Comparison of ENCODE assay signal across 8 cellular contexts in genomic region chr21:41068411-41069304, GRCh38.
A peak's percentile ranks its signal among the peaks of the same experiment; 100 is the strongest.
DNase-seq lines count a peak whose midpoint lies in the region; ATAC-seq and TF ChIP-seq lines count a peak whose summit lies in the region.

No MANE protein-coding gene starts in this region.

- peaks cover 18% of the 10 kb centered on the region for H3K27me3 Mint-ChIP-seq in activated CD4-positive, alpha-beta T cell treated with anti-CD3 and anti-CD28 coated beads, Interleukin-2, amount 10 ng/mL, durations not matched to agents 24 days and 14 days
- H3K27me3 Mint-ChIP-seq in dendritic cell treated with granulocyte-macrophage colony-stimulating factor and Interleukin-4, amounts not matched to agents 40 ng/mL and 50 ng/mL, for 4 days = peaks cover 21% of the 10 kb centered on the region

- ATAC-seq in HG03095 (IDR thresholded peaks at IDR 0.05; ENCODE audit: unreplicated experiment) (peak; percentile 70), HG03342 (IDR thresholded peaks at IDR 0.05; ENCODE audit: unreplicated experiment) (no peak)

- DNase-seq in EL (peak; percentile 60), NCI-H446 (lab: John Stamatoyannopoulos, UW) (peak; percentile 32 to 82)
- DNase-seq in activated CD4-positive, alpha-beta T cell treated with anti-CD3 and anti-CD28 coated beads, Interleukin-2, amount 10 ng/mL, durations not matched to agents 24 days and 14 days = peak; percentile 89
- peak; percentile 29 to 72 (median 41) for DNase-seq in stimulated activated CD4-positive, alpha-beta T cell treated with anti-CD3 and anti-CD28 coated beads, TNF-alpha, amount 100 ng/mL, for 24 hours (ENCODE audit: low read depth in 3 of 3)

- intact Hi-C loops in activated CD4-positive, alpha-beta T cell treated with anti-CD3 and anti-CD28 coated beads, Interleukin-2, amount 10 ng/mL, durations not matched to agents 24 days and 14 days (cut with micrococcal nuclease) = loop anchor here (2.0 kb wide), 1 partner anchor 924 kb away; no protein-coding TSS in a partner anchor
- intact Hi-C loops in dendritic cell treated with granulocyte-macrophage colony-stimulating factor and Interleukin-4, amounts not matched to agents 40 ng/mL and 50 ng/mL, for 4 days (cut with micrococcal nuclease) = loop anchor here (1.0 to 2.0 kb wide), 2 partner anchors 600 to 924 kb away; no protein-coding TSS in a partner anchor

- H3K9me3 Mint-ChIP-seq in activated CD4-positive, alpha-beta T cell treated with anti-CD3 and anti-CD28 coated beads, Interleukin-2, amount 10 ng/mL, durations not matched to agents 24 days and 14 days = no peaks in the 10 kb centered on the region
- H3K9me3 Mint-ChIP-seq in dendritic cell treated with granulocyte-macrophage colony-stimulating factor and Interleukin-4, amounts not matched to agents 40 ng/mL and 50 ng/mL, for 4 days = no peaks in the 10 kb centered on the region

- peaks cover 0 to 3% (median 0%) of the 10 kb centered on the region in 4 donors for H3K4me1 ChIP-seq in liver (ENCODE audit: control insufficient read depth in 4 of 4, insufficient read depth in 4 of 4, low read length in 3 of 4)

- no peaks in the 10 kb centered on the region for H3K36me3 ChIP-seq in liver (ENCODE audit: control insufficient read depth in 4 of 4, insufficient read depth in 3 of 4, low read depth in 1 of 4, low read length in 3 of 4)

- H3K4me3 Mint-ChIP-seq in activated CD4-positive, alpha-beta T cell treated with anti-CD3 and anti-CD28 coated beads, Interleukin-2, amount 10 ng/mL, durations not matched to agents 24 days and 14 days = peak overlapping the region; percentile 47
- peak overlapping the region; percentile 44 for H3K4me3 Mint-ChIP-seq in dendritic cell treated with granulocyte-macrophage colony-stimulating factor and Interleukin-4, amounts not matched to agents 40 ng/mL and 50 ng/mL, for 4 days

- no peaks in the 10 kb centered on the region for H3K36me3 Mint-ChIP-seq in activated CD4-positive, alpha-beta T cell treated with anti-CD3 and anti-CD28 coated beads, Interleukin-2, amount 10 ng/mL, durations not matched to agents 24 days and 14 days (ENCODE audit: low read depth)
- no peaks in the 10 kb centered on the region for H3K36me3 Mint-ChIP-seq in dendritic cell treated with granulocyte-macrophage colony-stimulating factor and Interleukin-4, amounts not matched to agents 40 ng/mL and 50 ng/mL, for 4 days (ENCODE audit: low read depth)

- TF ChIP-seq RAD21 in liver (IDR thresholded peaks at IDR 0.05) = peak; percentile 79 to 92

- H3K4me3 ChIP-seq in liver (ENCODE audit: low read depth in 1 of 3, low read length in 3 of 3) = peak overlapping the region in 1 of 3 donors; percentile 21

- no peak overlapping the region for H3K27ac Mint-ChIP-seq in activated CD4-positive, alpha-beta T cell treated with anti-CD3 and anti-CD28 coated beads, Interleukin-2, amount 10 ng/mL, durations not matched to agents 24 days and 14 days
- no peak overlapping the region for H3K27ac Mint-ChIP-seq in dendritic cell treated with granulocyte-macrophage colony-stimulating factor and Interleukin-4, amounts not matched to agents 40 ng/mL and 50 ng/mL, for 4 days

- H3K9ac ChIP-seq in liver (ENCODE audit: low read depth in 1 of 2, low read length in 2 of 2) = no peak overlapping the region

- no peaks in the 10 kb centered on the region for H3K9me3 ChIP-seq in liver (ENCODE audit: control insufficient read depth in 4 of 4, low read length in 3 of 4)

- no peak overlapping the region for H3K27ac ChIP-seq in liver (ENCODE audit: low read depth in 1 of 2, low read length in 2 of 2)

- 13% methylated on average over 37 of the region's 37 CpGs for WGBS in liver

- H3K27me3 ChIP-seq in liver (ENCODE audit: control insufficient read depth in 4 of 4, insufficient read depth in 4 of 4, low read length in 3 of 4) = peaks cover 0 to 4% (median 3%) of the 10 kb centered on the region in 4 donors

- peaks cover 6% of the 10 kb centered on the region for H3K4me1 Mint-ChIP-seq in activated CD4-positive, alpha-beta T cell treated with anti-CD3 and anti-CD28 coated beads, Interleukin-2, amount 10 ng/mL, durations not matched to agents 24 days and 14 days
- H3K4me1 Mint-ChIP-seq in dendritic cell treated with granulocyte-macrophage colony-stimulating factor and Interleukin-4, amounts not matched to agents 40 ng/mL and 50 ng/mL, for 4 days (ENCODE audit: low read depth) = peaks cover 10% of the 10 kb centered on the region

- TF ChIP-seq CTCF in liver (IDR thresholded peaks at IDR 0.05; ENCODE audit: low read depth, low read length, missing input control) = peak; percentile 76

TF ChIP-seq in liver, 16 proteins besides CTCF, POLR2A, EP300 and RAD21:
- TF ChIP-seq FOXA2 (IDR thresholded peaks at IDR 0.05) (no peak), MAX (IDR thresholded peaks at IDR 0.05) (no peak), FOXA1 (IDR thresholded peaks at IDR 0.05) (no peak), ATF3 (IDR thresholded peaks at IDR 0.05) (no peak), EGR1 (IDR thresholded peaks at IDR 0.05; ENCODE audit: low read depth in 2 of 2) (no peak), RXRA (IDR thresholded peaks at IDR 0.05) (no peak), SP1 (IDR thresholded peaks at IDR 0.05) (no peak), JUND (IDR thresholded peaks at IDR 0.05) (no peak), TAF1 (conservative IDR thresholded peaks at IDR 0.05) (no peak), NR2F2 (IDR thresholded peaks at IDR 0.05) (no peak), YY1 (IDR thresholded peaks at IDR 0.05) (no peak)
- TF ChIP-seq, protein P1, sequence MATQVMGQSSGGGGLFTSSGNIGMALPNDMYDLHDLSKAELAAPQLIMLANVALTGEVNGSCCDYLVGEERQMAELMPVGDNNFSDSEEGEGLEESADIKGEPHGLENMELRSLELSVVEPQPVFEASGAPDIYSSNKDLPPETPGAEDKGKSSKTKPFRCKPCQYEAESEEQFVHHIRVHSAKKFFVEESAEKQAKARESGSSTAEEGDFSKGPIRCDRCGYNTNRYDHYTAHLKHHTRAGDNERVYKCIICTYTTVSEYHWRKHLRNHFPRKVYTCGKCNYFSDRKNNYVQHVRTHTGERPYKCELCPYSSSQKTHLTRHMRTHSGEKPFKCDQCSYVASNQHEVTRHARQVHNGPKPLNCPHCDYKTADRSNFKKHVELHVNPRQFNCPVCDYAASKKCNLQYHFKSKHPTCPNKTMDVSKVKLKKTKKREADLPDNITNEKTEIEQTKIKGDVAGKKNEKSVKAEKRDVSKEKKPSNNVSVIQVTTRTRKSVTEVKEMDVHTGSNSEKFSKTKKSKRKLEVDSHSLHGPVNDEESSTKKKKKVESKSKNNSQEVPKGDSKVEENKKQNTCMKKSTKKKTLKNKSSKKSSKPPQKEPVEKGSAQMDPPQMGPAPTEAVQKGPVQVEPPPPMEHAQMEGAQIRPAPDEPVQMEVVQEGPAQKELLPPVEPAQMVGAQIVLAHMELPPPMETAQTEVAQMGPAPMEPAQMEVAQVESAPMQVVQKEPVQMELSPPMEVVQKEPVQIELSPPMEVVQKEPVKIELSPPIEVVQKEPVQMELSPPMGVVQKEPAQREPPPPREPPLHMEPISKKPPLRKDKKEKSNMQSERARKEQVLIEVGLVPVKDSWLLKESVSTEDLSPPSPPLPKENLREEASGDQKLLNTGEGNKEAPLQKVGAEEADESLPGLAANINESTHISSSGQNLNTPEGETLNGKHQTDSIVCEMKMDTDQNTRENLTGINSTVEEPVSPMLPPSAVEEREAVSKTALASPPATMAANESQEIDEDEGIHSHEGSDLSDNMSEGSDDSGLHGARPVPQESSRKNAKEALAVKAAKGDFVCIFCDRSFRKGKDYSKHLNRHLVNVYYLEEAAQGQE (IDR thresholded peaks at IDR 0.05) = no peak
- TF ChIP-seq, protein P2, sequence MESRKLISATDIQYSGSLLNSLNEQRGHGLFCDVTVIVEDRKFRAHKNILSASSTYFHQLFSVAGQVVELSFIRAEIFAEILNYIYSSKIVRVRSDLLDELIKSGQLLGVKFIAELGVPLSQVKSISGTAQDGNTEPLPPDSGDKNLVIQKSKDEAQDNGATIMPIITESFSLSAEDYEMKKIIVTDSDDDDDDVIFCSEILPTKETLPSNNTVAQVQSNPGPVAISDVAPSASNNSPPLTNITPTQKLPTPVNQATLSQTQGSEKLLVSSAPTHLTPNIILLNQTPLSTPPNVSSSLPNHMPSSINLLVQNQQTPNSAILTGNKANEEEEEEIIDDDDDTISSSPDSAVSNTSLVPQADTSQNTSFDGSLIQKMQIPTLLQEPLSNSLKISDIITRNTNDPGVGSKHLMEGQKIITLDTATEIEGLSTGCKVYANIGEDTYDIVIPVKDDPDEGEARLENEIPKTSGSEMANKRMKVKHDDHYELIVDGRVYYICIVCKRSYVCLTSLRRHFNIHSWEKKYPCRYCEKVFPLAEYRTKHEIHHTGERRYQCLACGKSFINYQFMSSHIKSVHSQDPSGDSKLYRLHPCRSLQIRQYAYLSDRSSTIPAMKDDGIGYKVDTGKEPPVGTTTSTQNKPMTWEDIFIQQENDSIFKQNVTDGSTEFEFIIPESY (IDR thresholded peaks at IDR 0.05) = no peak
TF ChIP-seq in liver: peak in this region for 0.
